In genomic region chr2:67709835-67710234, GRCh38 we compare ENCODE assay signal across 22 cellular contexts.
"Had no signal": no experiment of that assay in that cellular context is flagged by ENCODE, and none has a peak within 500 bp of the region (broad histone marks: within the 10 kb centered on the region; RNA-seq: fewer than 3 reads in every experiment).

No MANE protein-coding gene starts in this region.

- H3K4me3 ChIP-seq: K562, SJSA1, SK-N-MC had no signal

- DNase-seq: MV-4-11, NCI-H1048, NCI-H1105, NCI-H1436 treated with DMSO at 0.1 percent for 48 hours, NCI-H1694, NCI-H187 treated with DMSO at 0.1 percent for 48 hours, NCI-H2029 treated with DMSO at 0.1 percent for 48 hours, NCI-H2171 treated with DMSO at 0.1 percent for 48 hours, NCI-H345, NCI-H446 treated with DMSO at 0.1 percent for 48 hours, NCI-H510A treated with DMSO at 0.1 percent for 48 hours, NCI-H526, NCI-H748 treated with DMSO at 0.1 percent for 48 hours, Right ventricle myocardium superior, RPMI8226, SIG-M5, SW 1271, T-cell had no signal

- H3K27ac ChIP-seq: KMS-11, SJSA1, SK-N-MC had no signal

- H3K4me2 ChIP-seq: KMS-11 had no signal

- H3K36me3 ChIP-seq: SJSA1 had no signal

- H3K9me3 ChIP-seq: SJSA1 had no signal

- H3K4me1 ChIP-seq: SJSA1 had no signal

- ATAC-seq: K562, T-cell had no signal

- H3K9ac ChIP-seq: KMS-11 had no signal
